15 cellular contexts compared by ENCODE assay signal in genomic region chr11:65699306-65699705, GRCh38. TPM values are rescaled to one million over a fixed set of nuclear protein-coding genes. Genes with fewer than 3 reads are reported as not detected.
DNase-seq lines count a peak whose midpoint lies in the region; ATAC-seq and TF ChIP-seq lines count a peak whose summit lies in the region.
"Had no signal": no experiment of that assay in that cellular context is flagged by ENCODE, and none has a peak within 500 bp of the region (broad histone marks: within the 10 kb centered on the region; RNA-seq: fewer than 3 reads in every experiment).

No MANE protein-coding gene starts in this region.

- H3K27me3 ChIP-seq in dorsolateral prefrontal cortex (no peaks in the 10 kb centered on the region), upper lobe of right lung (no peaks in the 10 kb centered on the region), trophoblast cell (ENCODE audit: insufficient read depth, low read length) (no peaks in the 10 kb centered on the region), ascending aorta (no peaks in the 10 kb centered on the region)
- H3K27me3 ChIP-seq: BLaER1 treated with 17β-estradiol and CSF1 and Interleukin-3, amounts not matched to agents 10 nM and 100 nM had no signal

- H2AFZ ChIP-seq in trophoblast cell (ENCODE audit: insufficient read depth, low read length, poor library complexity) = no peak overlapping the region

- H3K23ac ChIP-seq in trophoblast cell (ENCODE audit: low read length) = no peak overlapping the region

- no peaks in the 10 kb centered on the region for H3K9me3 Mint-ChIP-seq in activated CD8-positive, alpha-beta memory T cell treated with anti-CD3 and anti-CD28 coated beads, Interleukin-2, amount 10 ng/mL, durations not matched to agents 7 days and 5 days (ENCODE audit: low read depth)
- H3K9me3 Mint-ChIP-seq: CD8-positive, alpha-beta T cell; IgD-negative memory B cell had no signal

- H3K27ac Mint-ChIP-seq in activated CD8-positive, alpha-beta memory T cell treated with anti-CD3 and anti-CD28 coated beads, Interleukin-2, amount 10 ng/mL, durations not matched to agents 7 days and 5 days = no peak overlapping the region
- H3K27ac Mint-ChIP-seq: B cell; CD8-positive, alpha-beta T cell; H9; IgD-negative memory B cell had no signal

- no peaks in the 10 kb centered on the region for H3K79me1 ChIP-seq in trophoblast cell (ENCODE audit: low read length)

- H3K14ac ChIP-seq in trophoblast cell (ENCODE audit: low read length) = no peak overlapping the region

- H3K9me3 ChIP-seq in upper lobe of right lung (no peaks in the 10 kb centered on the region), trophoblast cell (ENCODE audit: insufficient read depth, low read depth, low read length) (peaks cover 5% of the 10 kb centered on the region), ascending aorta (no peaks in the 10 kb centered on the region)

- no peak overlapping the region for H4K91ac ChIP-seq in trophoblast cell (ENCODE audit: low read depth, low read length)

- no peak overlapping the region for H4K8ac ChIP-seq in trophoblast cell (ENCODE audit: low read depth, low read length)

- H3K4me1 ChIP-seq in upper lobe of right lung (peaks cover 3% of the 10 kb centered on the region), trophoblast cell (ENCODE audit: control insufficient read depth in 1 of 2, insufficient read depth in 2 of 2, low read length in 2 of 2) (no peaks in the 10 kb centered on the region), ascending aorta (no peaks in the 10 kb centered on the region)

- CTCF ChIA-PET in activated CD8-positive, alpha-beta memory T cell treated with anti-CD3 and anti-CD28 coated beads, Interleukin-2, amount 10 ng/mL, durations not matched to agents 7 days and 5 days (lab: Charles Lee) = no interaction called here

- H4K12ac ChIP-seq in trophoblast cell (ENCODE audit: low read depth, low read length) = no peak overlapping the region

- H3K36me3 Mint-ChIP-seq in activated CD8-positive, alpha-beta memory T cell treated with anti-CD3 and anti-CD28 coated beads, Interleukin-2, amount 10 ng/mL, durations not matched to agents 7 days and 5 days = no peaks in the 10 kb centered on the region
- H3K36me3 Mint-ChIP-seq: CD8-positive, alpha-beta T cell had no signal

- no peak overlapping the region for H2BK12ac ChIP-seq in trophoblast cell (ENCODE audit: low read length)

- H3K79me2 ChIP-seq in trophoblast cell (ENCODE audit: control insufficient read depth, insufficient read depth, low read length, poor library complexity) = no peaks in the 10 kb centered on the region

- H3K4ac ChIP-seq in trophoblast cell (ENCODE audit: low read depth, low read length) = no peak overlapping the region

- in situ Hi-C loops in G401 (cut with HindIII; ENCODE audit: low sequenced_read_pairs) = no loop called here

- H3K9ac ChIP-seq in trophoblast cell (ENCODE audit: low read length) = no peak overlapping the region
- H3K9ac ChIP-seq: BLaER1 treated with 17β-estradiol and CSF1 and Interleukin-3, amounts not matched to agents 10 nM and 100 nM had no signal

- no peak overlapping the region for H3K4me2 ChIP-seq in trophoblast cell (ENCODE audit: low read length)

- peaks cover 19% of the 10 kb centered on the region for H3K27me3 Mint-ChIP-seq in activated CD8-positive, alpha-beta memory T cell treated with anti-CD3 and anti-CD28 coated beads, Interleukin-2, amount 10 ng/mL, durations not matched to agents 7 days and 5 days

- H2AK5ac ChIP-seq in trophoblast cell (ENCODE audit: low read length) = no peak overlapping the region

- WGBS in trophoblast cell (ENCODE audit: extremely low coverage, insufficient coverage, insufficient read length) = no CpG with 5 or more reads among the region's 7 CpGs

- H3K4me3 Mint-ChIP-seq in activated CD8-positive, alpha-beta memory T cell treated with anti-CD3 and anti-CD28 coated beads, Interleukin-2, amount 10 ng/mL, durations not matched to agents 7 days and 5 days = no peak overlapping the region
- H3K4me3 Mint-ChIP-seq: B cell; CD8-positive, alpha-beta T cell; H9 had no signal

- H3K27ac ChIP-seq in dorsolateral prefrontal cortex = peak overlapping the region in 44 of 59 donors; percentile 2 to 93 (median 62)
- no peak overlapping the region for H3K27ac ChIP-seq in upper lobe of right lung
- no peak overlapping the region for H3K27ac ChIP-seq in trophoblast cell (ENCODE audit: low read depth, low read length)
- no peak overlapping the region for H3K27ac ChIP-seq in ascending aorta
- H3K27ac ChIP-seq: BLaER1 treated with 17β-estradiol and CSF1 and Interleukin-3, amounts not matched to agents 10 nM and 100 nM had no signal

- H2BK120ac ChIP-seq in trophoblast cell (ENCODE audit: insufficient read depth, low read length, poor library complexity) = no peak overlapping the region

- H3K4me1 Mint-ChIP-seq in activated CD8-positive, alpha-beta memory T cell treated with anti-CD3 and anti-CD28 coated beads, Interleukin-2, amount 10 ng/mL, durations not matched to agents 7 days and 5 days = peaks cover 3% of the 10 kb centered on the region

- H3K18ac ChIP-seq in trophoblast cell (ENCODE audit: low read length) = no peak overlapping the region

- no peak for ATAC-seq in upper lobe of right lung
- ATAC-seq in activated CD8-positive, alpha-beta memory T cell treated with anti-CD3 and anti-CD28 coated beads, Interleukin-2, amount 10 ng/mL, durations not matched to agents 7 days and 5 days = no peak
- ATAC-seq: CD8-positive, alpha-beta T cell; HepG2 had no signal

- no peak for TF ChIP-seq CTCF in dorsolateral prefrontal cortex (IDR thresholded peaks at IDR 0.05 in 54 of 56, conservative IDR thresholded peaks at IDR 0.05 in 2 of 56; ENCODE audit: low read depth in 1 of 56, partially characterized antibody in 56 of 56)
- no peak for TF ChIP-seq CTCF in upper lobe of right lung (IDR thresholded peaks at IDR 0.05)
- TF ChIP-seq CTCF in ascending aorta (IDR thresholded peaks at IDR 0.05) = no peak

- H3K4me3 ChIP-seq in dorsolateral prefrontal cortex (no peak overlapping the region), upper lobe of right lung (no peak overlapping the region), trophoblast cell (ENCODE audit: low read depth, low read length) (no peak overlapping the region), ascending aorta (no peak overlapping the region)
- H3K4me3 ChIP-seq: BLaER1 treated with 17β-estradiol and CSF1 and Interleukin-3, amounts not matched to agents 10 nM and 100 nM had no signal

- H3K36me3 ChIP-seq in upper lobe of right lung = no peaks in the 10 kb centered on the region
- no peaks in the 10 kb centered on the region for H3K36me3 ChIP-seq in trophoblast cell (ENCODE audit: control insufficient read depth in 1 of 2, insufficient read depth in 2 of 2, low read length in 2 of 2)
- no peaks in the 10 kb centered on the region for H3K36me3 ChIP-seq in ascending aorta
- H3K36me3 ChIP-seq: BLaER1 treated with 17β-estradiol and CSF1 and Interleukin-3, amounts not matched to agents 10 nM and 100 nM had no signal

- H2BK5ac ChIP-seq in trophoblast cell (ENCODE audit: low read depth, low read length, poor library complexity) = no peak overlapping the region

- peak; percentile 80 for DNase-seq in G401 (ENCODE audit: low spot score)
- peak; percentile 80 for DNase-seq in NCI-H2171 treated with DMSO at 0.1 percent for 48 hours (lab: John Stamatoyannopoulos, UW)
- DNase-seq in dorsolateral prefrontal cortex = peak in 1 of 10 donors; percentile 62
- peak; percentile 31 for DNase-seq in upper lobe of right lung
- DNase-seq in trophoblast cell = no peak
- no peak for DNase-seq in activated CD8-positive, alpha-beta memory T cell treated with anti-CD3 and anti-CD28 coated beads, Interleukin-2, amount 10 ng/mL, durations not matched to agents 7 days and 5 days
- no peak for DNase-seq in ascending aorta (ENCODE audit: low spot score in 2 of 2)
- DNase-seq: Calu3; CD8-positive, alpha-beta T cell; GDM1; H9 had no signal

- intact Hi-C loops in dorsolateral prefrontal cortex (cut with DNase I) = no loop called here
- intact Hi-C loops in upper lobe of right lung (cut with DNase I) = no loop called here
- intact Hi-C loops in ascending aorta (cut with DNase I) = no loop called here

RNA-seq across cellular contexts. Expression of gene KAT5, which starts 12.7 kb away (rescaled TPM):
- 66.3 and 71.4 TPM in 2 replicates for total RNA-seq in G401 (2014; rRNA removed; shearing (Covaris generic))
- 10 to 100 TPM; 57.1 to 97.9 (median 76.4) TPM for total RNA-seq in dorsolateral prefrontal cortex
- 77.5 TPM for total RNA-seq in upper lobe of right lung
- 26.9 and 28.6 TPM in 2 replicates for polyA plus RNA-seq in trophoblast cell (2013)
- 10 to 100 TPM; 62.0 to 69.8 TPM for total RNA-seq in activated CD8-positive, alpha-beta memory T cell treated with anti-CD3 and anti-CD28 coated beads, Interleukin-2, amount 10 ng/mL, durations not matched to agents 7 days and 5 days
- total RNA-seq in ascending aorta = 31.0 TPM

RNA-seq across cellular contexts. Expression of gene RNASEH2C, which starts 21.3 kb away (rescaled TPM):
- total RNA-seq in G401 (2014; rRNA removed; shearing (Covaris generic)) = 86.2 and 132 TPM in 2 replicates
- total RNA-seq in dorsolateral prefrontal cortex (10 to 100 TPM; 27.6 to 76.0 (median 41.1) TPM), upper lobe of right lung (42.5 TPM), ascending aorta (155 TPM)
- 50.6 and 52.2 TPM in 2 replicates for polyA plus RNA-seq in trophoblast cell (2013)
- 100 to 1,000 TPM in 1 of 2 experiments, 10 to 100 TPM in 1; 90.5 to 109 TPM for total RNA-seq in activated CD8-positive, alpha-beta memory T cell treated with anti-CD3 and anti-CD28 coated beads, Interleukin-2, amount 10 ng/mL, durations not matched to agents 7 days and 5 days

RNA-seq across cellular contexts. Expression of gene RELA, which starts 36.6 kb away (rescaled TPM):
- 29.7 and 38.0 TPM in 2 replicates for total RNA-seq in G401 (2014; rRNA removed; shearing (Covaris generic))
- total RNA-seq in dorsolateral prefrontal cortex (10 to 100 TPM; 28.1 to 93.7 (median 48.2) TPM), upper lobe of right lung (68.2 TPM), ascending aorta (115 TPM)
- 69.3 and 74.1 TPM in 2 replicates for polyA plus RNA-seq in trophoblast cell (2013)
- total RNA-seq in activated CD8-positive, alpha-beta memory T cell treated with anti-CD3 and anti-CD28 coated beads, Interleukin-2, amount 10 ng/mL, durations not matched to agents 7 days and 5 days = 10 to 100 TPM; 81.3 to 82.0 TPM

Comparison
In these comparisons a context has a peak if more than half of its experiments do, and no peak if none do; other contexts are left out.
1. DNase-seq: peak in G401 (single experiment), NCI-H2171 treated with DMSO at 0.1 percent for 48 hours (single experiment) and upper lobe of right lung (single experiment); none in trophoblast cell (0 of 2), activated CD8-positive, alpha-beta memory T cell treated with anti-CD3 and anti-CD28 coated beads, Interleukin-2, amount 10 ng/mL, durations not matched to agents 7 days and 5 days (single experiment) and ascending aorta (0 of 2).
2. H3K27ac ChIP-seq: peak in dorsolateral prefrontal cortex (44 of 59); none in upper lobe of right lung (single experiment), trophoblast cell (single experiment) and ascending aorta (0 of 2).